In genomic region chr14:101132051-101132541, GRCh38 we compare ENCODE assay signal across 30 cellular contexts.
DNase-seq lines count a peak whose midpoint lies in the region; TF ChIP-seq lines count a peak whose summit lies in the region.
"Had no signal": no experiment of that assay in that cellular context is flagged by ENCODE, and none has a peak within 500 bp of the region (broad histone marks: within the 10 kb centered on the region; RNA-seq: fewer than 3 reads in every experiment).

No MANE protein-coding gene starts in this region.

- H3K9me3 Mint-ChIP-seq in T-helper 2 cell treated with Interferon-gamma antibody and Interleukin-4, amounts not matched to agents 5 μg/mL and 100 μg/mL, for 36 hours = no peaks in the 10 kb centered on the region
- H3K9me3 Mint-ChIP-seq: activated CD4-positive, alpha-beta T cell treated with anti-CD3 and anti-CD28 coated beads, Interleukin-2, amount 10 ng/mL, durations not matched to agents 24 days and 14 days; activated naive CD4-positive, alpha-beta T cell treated with anti-CD3 and anti-CD28 coated beads, Interleukin-2, amount 50 U/mL, for 72 hours; HFFc6 had no signal

- H3K27me3 Mint-ChIP-seq in T-helper 2 cell treated with Interferon-gamma antibody and Interleukin-4, amounts not matched to agents 5 μg/mL and 100 μg/mL, for 36 hours (ENCODE audit: low read depth) = no peaks in the 10 kb centered on the region

- peak overlapping the region in 9 of 11 experiments; percentile 12 to 65 (median 54); a peak in 16 of 22 replicates for H3K4me2 ChIP-seq in BLaER1 treated with 17β-estradiol and CSF1 and Interleukin-3, amounts not matched to agents 10 nM and 100 nM
- no peak overlapping the region for H3K4me2 ChIP-seq in osteoblast (ENCODE audit: insufficient read depth, low read length)
- H3K4me2 ChIP-seq: GM23338 had no signal

- H2AFZ ChIP-seq in osteoblast (ENCODE audit: low read length) = no peak overlapping the region
- H2AFZ ChIP-seq: GM23338 had no signal

- no peaks in the 10 kb centered on the region for H3K36me3 ChIP-seq in BLaER1 treated with 17β-estradiol and CSF1 and Interleukin-3, amounts not matched to agents 10 nM and 100 nM
- H3K36me3 ChIP-seq in osteoblast (ENCODE audit: insufficient read depth, low read length) = no peaks in the 10 kb centered on the region
- H3K36me3 ChIP-seq: brain microvascular endothelial cell, Peyer's patch, WERI-Rb-1 had no signal

- no peak overlapping the region for H3K4me3 Mint-ChIP-seq in T-helper 2 cell treated with Interferon-gamma antibody and Interleukin-4, amounts not matched to agents 5 μg/mL and 100 μg/mL, for 36 hours
- H3K4me3 Mint-ChIP-seq: activated CD4-positive, alpha-beta T cell treated with anti-CD3 and anti-CD28 coated beads, Interleukin-2, amount 10 ng/mL, durations not matched to agents 24 days and 14 days; CD4-positive, CD25-positive, alpha-beta regulatory T cell; GM23338; HFFc6; memory B cell; stimulated activated memory B cell treated with anti-CD40 and anti-IgM and Interleukin-4, amounts not matched to agents 10 μg/mL and 1 μg/mL and 100 μg/mL, for 72 hours had no signal

- H3K9ac ChIP-seq in BLaER1 treated with 17β-estradiol and CSF1 and Interleukin-3, amounts not matched to agents 10 nM and 100 nM = no peak overlapping the region

- TF ChIP-seq CTCF in coronary artery (IDR thresholded peaks at IDR 0.05) (no peak), osteoblast (IDR thresholded peaks at IDR 0.05; ENCODE audit: extremely low read depth, low read depth, low read length) (no peak)

- no peak overlapping the region for H3K27ac Mint-ChIP-seq in T-helper 2 cell treated with Interferon-gamma antibody and Interleukin-4, amounts not matched to agents 5 μg/mL and 100 μg/mL, for 36 hours
- H3K27ac Mint-ChIP-seq: activated CD4-positive, alpha-beta T cell treated with anti-CD3 and anti-CD28 coated beads, Interleukin-2, amount 10 ng/mL, durations not matched to agents 24 days and 14 days; activated naive CD4-positive, alpha-beta T cell treated with anti-CD3 and anti-CD28 coated beads, Interleukin-2, amount 50 U/mL, for 72 hours; CD4-positive, CD25-positive, alpha-beta regulatory T cell; GM23338; HFFc6; memory B cell; stimulated activated memory B cell treated with anti-CD40 and anti-IgM and Interleukin-4, amounts not matched to agents 10 μg/mL and 1 μg/mL and 100 μg/mL, for 72 hours had no signal

- H3K4me1 ChIP-seq in BLaER1 treated with 17β-estradiol and CSF1 and Interleukin-3, amounts not matched to agents 10 nM and 100 nM = peaks cover 32 to 75% (median 63%) of the 10 kb centered on the region in 10 experiments
- no peaks in the 10 kb centered on the region for H3K4me1 ChIP-seq in osteoblast (ENCODE audit: insufficient read depth, low read length)
- H3K4me1 ChIP-seq: Peyer's patch, psoas muscle had no signal

- peaks cover 4% of the 10 kb centered on the region for H3K4me1 Mint-ChIP-seq in T-helper 2 cell treated with Interferon-gamma antibody and Interleukin-4, amounts not matched to agents 5 μg/mL and 100 μg/mL, for 36 hours (ENCODE audit: low read depth)
- H3K4me1 Mint-ChIP-seq: CD4-positive, CD25-positive, alpha-beta regulatory T cell; stimulated activated memory B cell treated with anti-CD40 and anti-IgM and Interleukin-4, amounts not matched to agents 10 μg/mL and 1 μg/mL and 100 μg/mL, for 72 hours had no signal

- no peaks in the 10 kb centered on the region for H3K79me2 ChIP-seq in osteoblast (ENCODE audit: insufficient read depth, low read length)

- DNase-seq in T-helper 2 cell treated with Interferon-gamma antibody and Interleukin-4, amounts not matched to agents 5 μg/mL and 100 μg/mL, for 36 hours (ENCODE audit: low spot score) = peak; percentile 1
- DNase-seq in T-helper 2 cell (no peak), coronary artery (ENCODE audit: low spot score) (peak; percentile 60), osteoblast (ENCODE audit: insufficient read length, low spot score, missing footprints) (peak; percentile 53), NCI-H2196 (lab: John Stamatoyannopoulos, UW; ENCODE audit: unreplicated experiment) (no peak), DMS 273 treated with DMSO at 0.1 percent for 48 hours (lab: John Stamatoyannopoulos, UW) (no peak), DMS153 treated with DMSO at 0.1 percent for 48 hours (lab: John Stamatoyannopoulos, UW; ENCODE audit: unreplicated experiment) (no peak)
- DNase-seq: 8988T; activated CD4-positive, alpha-beta T cell treated with anti-CD3 and anti-CD28 coated beads, Interleukin-2, amount 10 ng/mL, durations not matched to agents 24 days and 14 days; amygdala; brain microvascular endothelial cell; Calu3; CD4-positive, CD25-positive, alpha-beta regulatory T cell; effector CD4-positive, alpha-beta T cell; HFFc6; hippocampal formation; IMR-90; NCI-H1436 treated with DMSO at 0.1 percent for 48 hours; NCI-H446; NCI-H748 treated with DMSO at 0.1 percent for 48 hours; SIG-M5; substantia nigra; WERI-Rb-1 had no signal

- no peak overlapping the region for H3K27ac ChIP-seq in BLaER1 treated with 17β-estradiol and CSF1 and Interleukin-3, amounts not matched to agents 10 nM and 100 nM
- H3K27ac ChIP-seq in coronary artery (no peak overlapping the region), osteoblast (ENCODE audit: low read depth, low read length) (no peak overlapping the region)
- H3K27ac ChIP-seq: brain microvascular endothelial cell, Peyer's patch, psoas muscle, WERI-Rb-1 had no signal

- H3K4me3 ChIP-seq in BLaER1 treated with 17β-estradiol and CSF1 and Interleukin-3, amounts not matched to agents 10 nM and 100 nM = no peak overlapping the region
- no peak overlapping the region for H3K4me3 ChIP-seq in coronary artery
- H3K4me3 ChIP-seq in osteoblast (ENCODE audit: insufficient read depth, low read length) = no peak overlapping the region
- H3K4me3 ChIP-seq: GM23338, Peyer's patch, psoas muscle had no signal

- H3K27me3 ChIP-seq in BLaER1 treated with 17β-estradiol and CSF1 and Interleukin-3, amounts not matched to agents 10 nM and 100 nM = no peaks in the 10 kb centered on the region
- H3K27me3 ChIP-seq in osteoblast (ENCODE audit: insufficient read depth, low read length) = peaks cover 26% of the 10 kb centered on the region
- H3K27me3 ChIP-seq: brain microvascular endothelial cell, Peyer's patch had no signal

- H4K20me1 ChIP-seq in BLaER1 treated with 17β-estradiol and CSF1 and Interleukin-3, amounts not matched to agents 10 nM and 100 nM = no peaks in the 10 kb centered on the region
- H4K20me1 ChIP-seq in osteoblast (ENCODE audit: insufficient read depth, low read length) = no peaks in the 10 kb centered on the region

- no peaks in the 10 kb centered on the region for H3K36me3 Mint-ChIP-seq in T-helper 2 cell treated with Interferon-gamma antibody and Interleukin-4, amounts not matched to agents 5 μg/mL and 100 μg/mL, for 36 hours (ENCODE audit: low read depth)
- H3K36me3 Mint-ChIP-seq: activated naive CD4-positive, alpha-beta T cell treated with anti-CD3 and anti-CD28 coated beads, Interleukin-2, amount 50 U/mL, for 72 hours; CD4-positive, CD25-positive, alpha-beta regulatory T cell; memory B cell; stimulated activated memory B cell treated with anti-CD40 and anti-IgM and Interleukin-4, amounts not matched to agents 10 μg/mL and 1 μg/mL and 100 μg/mL, for 72 hours had no signal

- no peaks in the 10 kb centered on the region for H3K9me3 ChIP-seq in BLaER1 treated with 17β-estradiol and CSF1 and Interleukin-3, amounts not matched to agents 10 nM and 100 nM (replicated peaks in 1 of 11)
- H3K9me3 ChIP-seq in osteoblast (ENCODE audit: low read depth, low read length) = peaks cover 2% of the 10 kb centered on the region
- H3K9me3 ChIP-seq: Peyer's patch, psoas muscle had no signal

Comparison
In these comparisons a context has a peak if more than half of its experiments do, and no peak if none do; other contexts are left out.
1. DNase-seq: peak in T-helper 2 cell treated with Interferon-gamma antibody and Interleukin-4, amounts not matched to agents 5 μg/mL and 100 μg/mL, for 36 hours (single experiment), coronary artery (single experiment) and osteoblast (single experiment); none in T-helper 2 cell (0 of 5), NCI-H2196 (single experiment), DMS 273 treated with DMSO at 0.1 percent for 48 hours (single experiment) and DMS153 treated with DMSO at 0.1 percent for 48 hours (single experiment).